9 cellular contexts compared by ENCODE assay signal in genomic region chr11:63508009-63508408, GRCh38. TPM values are rescaled to one million over a fixed set of nuclear protein-coding genes. Genes with fewer than 3 reads are reported as not detected.
A peak's percentile ranks its signal among the peaks of the same experiment; 100 is the strongest.
DNase-seq lines count a peak whose midpoint lies in the region; ATAC-seq and TF ChIP-seq lines count a peak whose summit lies in the region.
"Had no signal": no experiment of that assay in that cellular context is flagged by ENCODE, and none has a peak within 500 bp of the region (broad histone marks: within the 10 kb centered on the region; RNA-seq: fewer than 3 reads in every experiment).

No MANE protein-coding gene starts in this region.

- no peaks in the 10 kb centered on the region for H3K36me3 ChIP-seq in gastrocnemius medialis

- peak; percentile 49 for ATAC-seq in stimulated activated naive CD8-positive, alpha-beta T cell treated with anti-CD3 and anti-CD28 coated beads, Interleukin-15, Interleukin-2, amounts not matched to agents 100 U/mL and 50 U/mL, for 24 hours
- no peak for ATAC-seq in stimulated activated naive CD8-positive, alpha-beta T cell treated with anti-CD3 and anti-CD28 coated beads, Interleukin-15, amount 100 ng/mL, for 72 hours
- peak; percentile 27 to 39 for ATAC-seq in gastrocnemius medialis
- ATAC-seq in HG02938 (IDR thresholded peaks at IDR 0.05; ENCODE audit: unreplicated experiment): no peak
- no peak for ATAC-seq in HG03565 (IDR thresholded peaks at IDR 0.05; ENCODE audit: unreplicated experiment)

- peaks cover 37 to 46% of the 10 kb centered on the region in 2 donors for H3K4me1 ChIP-seq in gastrocnemius medialis

- intact Hi-C loops in gastrocnemius medialis (cut with DNase I; ENCODE audit: low total_unique reads): loop anchor here (2.0 kb wide), 1 partner anchor 29 kb away; no protein-coding TSS in a partner anchor

- no peak for DNase-seq in stimulated activated naive CD8-positive, alpha-beta T cell treated with anti-CD3 and anti-CD28 coated beads, Interleukin-15, Interleukin-2, amounts not matched to agents 100 U/mL and 50 U/mL, for 24 hours
- no peak for DNase-seq in stimulated activated naive CD8-positive, alpha-beta T cell treated with anti-CD3 and anti-CD28 coated beads, Interleukin-15, amount 100 ng/mL, for 72 hours
- DNase-seq in RPMI8226 (peak; percentile 71), globus pallidus (ENCODE audit: low spot score) (peak; percentile 90), gastrocnemius medialis (peak; percentile 41 to 49), T1000 (lab: John Stamatoyannopoulos, UW) (no peak)

- H3K4me3 Mint-ChIP-seq in stimulated activated naive CD8-positive, alpha-beta T cell treated with anti-CD3 and anti-CD28 coated beads, Interleukin-15, amount 100 ng/mL, for 72 hours: no peak overlapping the region
- H3K4me3 Mint-ChIP-seq: activated naive CD8-positive, alpha-beta T cell had no signal

- H3K27ac Mint-ChIP-seq in stimulated activated naive CD8-positive, alpha-beta T cell treated with anti-CD3 and anti-CD28 coated beads, Interleukin-15, amount 100 ng/mL, for 72 hours: no peak overlapping the region
- H3K27ac Mint-ChIP-seq: activated naive CD8-positive, alpha-beta T cell had no signal

- peak in 3 of 5 experiments; percentile 25 to 51 (median 42) for TF ChIP-seq CTCF in gastrocnemius medialis (IDR thresholded peaks at IDR 0.05 in 4 of 5, conservative IDR thresholded peaks at IDR 0.05 in 1 of 5)

- TF ChIP-seq POLR2A in gastrocnemius medialis (IDR thresholded peaks at IDR 0.05): no peak

- in situ Hi-C loops in gastrocnemius medialis (cut with MboI; ENCODE audit: low sequenced_read_pairs in 4 of 4): no loop called here

- no peak overlapping the region for H3K4me3 ChIP-seq in gastrocnemius medialis

- no peaks in the 10 kb centered on the region for H3K27me3 ChIP-seq in gastrocnemius medialis

- H3K9me3 ChIP-seq in gastrocnemius medialis: no peaks in the 10 kb centered on the region

- peaks cover 14% of the 10 kb centered on the region for H3K4me1 Mint-ChIP-seq in stimulated activated naive CD8-positive, alpha-beta T cell treated with anti-CD3 and anti-CD28 coated beads, Interleukin-15, amount 100 ng/mL, for 72 hours

- peaks cover 11% of the 10 kb centered on the region for H3K27me3 Mint-ChIP-seq in stimulated activated naive CD8-positive, alpha-beta T cell treated with anti-CD3 and anti-CD28 coated beads, Interleukin-15, amount 100 ng/mL, for 72 hours
- H3K27me3 Mint-ChIP-seq: activated naive CD8-positive, alpha-beta T cell had no signal

- H3K27ac ChIP-seq in gastrocnemius medialis: no peak overlapping the region

- H3K9me3 Mint-ChIP-seq in stimulated activated naive CD8-positive, alpha-beta T cell treated with anti-CD3 and anti-CD28 coated beads, Interleukin-15, amount 100 ng/mL, for 72 hours: no peaks in the 10 kb centered on the region

RNA-seq across cellular contexts. Expression of gene LGALS12, which starts 2.1 kb away (rescaled TPM):
- under 1 TPM in 2 of 4 donors, not detected in 2; 0.24 to 0.80 TPM for total RNA-seq in gastrocnemius medialis

RNA-seq across cellular contexts. Expression of gene PLAAT5, which starts 17.0 kb away (rescaled TPM):
- total RNA-seq in gastrocnemius medialis: under 1 TPM in 1 of 4 donors, not detected in 3; 0.18 TPM

RNA-seq across cellular contexts. Expression of gene PLAAT4, which starts 28.6 kb away (rescaled TPM):
- 10 to 100 TPM in 1 of 4 donors, 1 to 10 TPM in 3; 3.1 to 13.2 (median 5.8) TPM for total RNA-seq in gastrocnemius medialis

RNA-seq across cellular contexts. Expression of gene PLAAT2, which starts 55.2 kb away (rescaled TPM):
- not detected for total RNA-seq in gastrocnemius medialis

Comparison
In these comparisons a context has a peak if more than half of its experiments do, and no peak if none do; other contexts are left out.
1. ATAC-seq: peak in stimulated activated naive CD8-positive, alpha-beta T cell treated with anti-CD3 and anti-CD28 coated beads, Interleukin-15, Interleukin-2, amounts not matched to agents 100 U/mL and 50 U/mL, for 24 hours (single experiment) and gastrocnemius medialis (2 of 2); none in stimulated activated naive CD8-positive, alpha-beta T cell treated with anti-CD3 and anti-CD28 coated beads, Interleukin-15, amount 100 ng/mL, for 72 hours (single experiment), HG02938 (single experiment) and HG03565 (single experiment).
2. DNase-seq: peak in RPMI8226 (single experiment), globus pallidus (single experiment) and gastrocnemius medialis (2 of 2); none in stimulated activated naive CD8-positive, alpha-beta T cell treated with anti-CD3 and anti-CD28 coated beads, Interleukin-15, Interleukin-2, amounts not matched to agents 100 U/mL and 50 U/mL, for 24 hours (single experiment), stimulated activated naive CD8-positive, alpha-beta T cell treated with anti-CD3 and anti-CD28 coated beads, Interleukin-15, amount 100 ng/mL, for 72 hours (0 of 2) and T1000 (single experiment).